In genomic region chr3:128605091-128606046, GRCh38 we compare ENCODE assay signal across 1 cellular context.
TF ChIP-seq lines count a peak whose summit lies in the region.

No MANE protein-coding gene starts in this region.

TF ChIP-seq in HepG2, 621 proteins besides CTCF, POLR2A, EP300 and RAD21 (continued from another document and continues in another):
- TF ChIP-seq, protein P1, sequence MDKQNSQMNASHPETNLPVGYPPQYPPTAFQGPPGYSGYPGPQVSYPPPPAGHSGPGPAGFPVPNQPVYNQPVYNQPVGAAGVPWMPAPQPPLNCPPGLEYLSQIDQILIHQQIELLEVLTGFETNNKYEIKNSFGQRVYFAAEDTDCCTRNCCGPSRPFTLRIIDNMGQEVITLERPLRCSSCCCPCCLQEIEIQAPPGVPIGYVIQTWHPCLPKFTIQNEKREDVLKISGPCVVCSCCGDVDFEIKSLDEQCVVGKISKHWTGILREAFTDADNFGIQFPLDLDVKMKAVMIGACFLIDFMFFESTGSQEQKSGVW (CRISPR knock-in tag; IDR thresholded peaks at IDR 0.05; ENCODE audit: borderline replicate concordance): no peak
- TF ChIP-seq ELF3 (CRISPR knock-in tag; IDR thresholded peaks at IDR 0.05): no peak
- TF ChIP-seq, protein P2, sequence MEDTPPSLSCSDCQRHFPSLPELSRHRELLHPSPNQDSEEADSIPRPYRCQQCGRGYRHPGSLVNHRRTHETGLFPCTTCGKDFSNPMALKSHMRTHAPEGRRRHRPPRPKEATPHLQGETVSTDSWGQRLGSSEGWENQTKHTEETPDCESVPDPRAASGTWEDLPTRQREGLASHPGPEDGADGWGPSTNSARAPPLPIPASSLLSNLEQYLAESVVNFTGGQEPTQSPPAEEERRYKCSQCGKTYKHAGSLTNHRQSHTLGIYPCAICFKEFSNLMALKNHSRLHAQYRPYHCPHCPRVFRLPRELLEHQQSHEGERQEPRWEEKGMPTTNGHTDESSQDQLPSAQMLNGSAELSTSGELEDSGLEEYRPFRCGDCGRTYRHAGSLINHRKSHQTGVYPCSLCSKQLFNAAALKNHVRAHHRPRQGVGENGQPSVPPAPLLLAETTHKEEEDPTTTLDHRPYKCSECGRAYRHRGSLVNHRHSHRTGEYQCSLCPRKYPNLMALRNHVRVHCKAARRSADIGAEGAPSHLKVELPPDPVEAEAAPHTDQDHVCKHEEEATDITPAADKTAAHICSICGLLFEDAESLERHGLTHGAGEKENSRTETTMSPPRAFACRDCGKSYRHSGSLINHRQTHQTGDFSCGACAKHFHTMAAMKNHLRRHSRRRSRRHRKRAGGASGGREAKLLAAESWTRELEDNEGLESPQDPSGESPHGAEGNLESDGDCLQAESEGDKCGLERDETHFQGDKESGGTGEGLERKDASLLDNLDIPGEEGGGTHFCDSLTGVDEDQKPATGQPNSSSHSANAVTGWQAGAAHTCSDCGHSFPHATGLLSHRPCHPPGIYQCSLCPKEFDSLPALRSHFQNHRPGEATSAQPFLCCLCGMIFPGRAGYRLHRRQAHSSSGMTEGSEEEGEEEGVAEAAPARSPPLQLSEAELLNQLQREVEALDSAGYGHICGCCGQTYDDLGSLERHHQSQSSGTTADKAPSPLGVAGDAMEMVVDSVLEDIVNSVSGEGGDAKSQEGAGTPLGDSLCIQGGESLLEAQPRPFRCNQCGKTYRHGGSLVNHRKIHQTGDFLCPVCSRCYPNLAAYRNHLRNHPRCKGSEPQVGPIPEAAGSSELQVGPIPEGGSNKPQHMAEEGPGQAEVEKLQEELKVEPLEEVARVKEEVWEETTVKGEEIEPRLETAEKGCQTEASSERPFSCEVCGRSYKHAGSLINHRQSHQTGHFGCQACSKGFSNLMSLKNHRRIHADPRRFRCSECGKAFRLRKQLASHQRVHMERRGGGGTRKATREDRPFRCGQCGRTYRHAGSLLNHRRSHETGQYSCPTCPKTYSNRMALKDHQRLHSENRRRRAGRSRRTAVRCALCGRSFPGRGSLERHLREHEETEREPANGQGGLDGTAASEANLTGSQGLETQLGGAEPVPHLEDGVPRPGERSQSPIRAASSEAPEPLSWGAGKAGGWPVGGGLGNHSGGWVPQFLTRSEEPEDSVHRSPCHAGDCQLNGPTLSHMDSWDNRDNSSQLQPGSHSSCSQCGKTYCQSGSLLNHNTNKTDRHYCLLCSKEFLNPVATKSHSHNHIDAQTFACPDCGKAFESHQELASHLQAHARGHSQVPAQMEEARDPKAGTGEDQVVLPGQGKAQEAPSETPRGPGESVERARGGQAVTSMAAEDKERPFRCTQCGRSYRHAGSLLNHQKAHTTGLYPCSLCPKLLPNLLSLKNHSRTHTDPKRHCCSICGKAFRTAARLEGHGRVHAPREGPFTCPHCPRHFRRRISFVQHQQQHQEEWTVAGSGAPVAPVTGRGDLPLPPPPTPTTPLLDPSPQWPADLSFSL (CRISPR knock-in tag; IDR thresholded peaks at IDR 0.05): no peak
- peak; percentile 72; the same call in 1 of the 2 replicates for TF ChIP-seq POGZ (CRISPR knock-in tag; IDR thresholded peaks at IDR 0.05)
- TF ChIP-seq, protein P3, sequence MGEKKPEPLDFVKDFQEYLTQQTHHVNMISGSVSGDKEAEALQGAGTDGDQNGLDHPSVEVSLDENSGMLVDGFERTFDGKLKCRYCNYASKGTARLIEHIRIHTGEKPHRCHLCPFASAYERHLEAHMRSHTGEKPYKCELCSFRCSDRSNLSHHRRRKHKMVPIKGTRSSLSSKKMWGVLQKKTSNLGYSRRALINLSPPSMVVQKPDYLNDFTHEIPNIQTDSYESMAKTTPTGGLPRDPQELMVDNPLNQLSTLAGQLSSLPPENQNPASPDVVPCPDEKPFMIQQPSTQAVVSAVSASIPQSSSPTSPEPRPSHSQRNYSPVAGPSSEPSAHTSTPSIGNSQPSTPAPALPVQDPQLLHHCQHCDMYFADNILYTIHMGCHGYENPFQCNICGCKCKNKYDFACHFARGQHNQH (CRISPR knock-in tag; IDR thresholded peaks at IDR 0.05): 0 out of 2 replicates have a peak, but pooled peaks have one; percentile 32
- no peak for TF ChIP-seq NFIB (CRISPR knock-in tag; IDR thresholded peaks at IDR 0.05; ENCODE audit: borderline replicate concordance)
- TF ChIP-seq, protein P4, sequence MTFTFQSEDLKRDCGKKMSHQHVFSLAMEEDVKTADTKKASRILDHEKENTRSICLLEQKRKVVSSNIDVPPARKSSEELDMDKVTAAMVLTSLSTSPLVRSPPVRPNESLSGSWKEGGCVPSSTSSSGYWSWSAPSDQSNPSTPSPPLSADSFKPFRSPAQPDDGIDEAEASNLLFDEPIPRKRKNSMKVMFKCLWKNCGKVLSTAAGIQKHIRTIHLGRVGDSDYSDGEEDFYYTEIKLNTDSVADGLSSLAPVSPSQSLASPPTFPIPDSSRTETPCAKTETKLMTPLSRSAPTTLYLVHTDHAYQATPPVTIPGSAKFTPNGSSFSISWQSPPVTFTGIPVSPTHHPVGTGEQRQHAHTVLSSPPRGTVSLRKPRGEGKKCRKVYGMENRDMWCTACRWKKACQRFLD (CRISPR knock-in tag; IDR thresholded peaks at IDR 0.05; ENCODE audit: borderline replicate concordance): 0 out of 2 replicates have a peak, but pooled peaks have one; percentile 10
- no peak for TF ChIP-seq THYN1 (CRISPR knock-in tag; IDR thresholded peaks at IDR 0.05; ENCODE audit: borderline replicate concordance, low read depth)
- peak; percentile 42; the same call in 1 of the 2 replicates for TF ChIP-seq RARA (CRISPR knock-in tag; IDR thresholded peaks at IDR 0.05)
- no peak for TF ChIP-seq PHF8 (CRISPR knock-in tag; IDR thresholded peaks at IDR 0.05)
- no peak for TF ChIP-seq ZNF709 (CRISPR knock-in tag; IDR thresholded peaks at IDR 0.05)
- no peak for TF ChIP-seq DR1 (CRISPR knock-in tag; IDR thresholded peaks at IDR 0.05)
- TF ChIP-seq ZNF761 (CRISPR knock-in tag; conservative IDR thresholded peaks at IDR 0.05): no peak
- no peak for TF ChIP-seq LCORL (IDR thresholded peaks at IDR 0.05)
- TF ChIP-seq LCORL (CRISPR knock-in tag; IDR thresholded peaks at IDR 0.05): peak; percentile 62; the same call in 1 of the 2 replicates
- peak; percentile 48 for TF ChIP-seq ZNF781 (CRISPR knock-in tag; IDR thresholded peaks at IDR 0.05; ENCODE audit: borderline replicate concordance, not compliant biosample characterization)
- no peak for TF ChIP-seq ZNF839 (CRISPR knock-in tag; IDR thresholded peaks at IDR 0.05; ENCODE audit: borderline replicate concordance)
- no peak for TF ChIP-seq ZNF17 (CRISPR knock-in tag; IDR thresholded peaks at IDR 0.05)
- no peak for TF ChIP-seq ZNF260 (CRISPR knock-in tag; IDR thresholded peaks at IDR 0.05; ENCODE audit: borderline replicate concordance, low read depth)
- TF ChIP-seq ZNF552 (CRISPR knock-in tag; IDR thresholded peaks at IDR 0.05; ENCODE audit: borderline replicate concordance): no peak
- TF ChIP-seq RBFOX2 (IDR thresholded peaks at IDR 0.05; ENCODE audit: low read depth, low read length): no peak
- TF ChIP-seq ZMAT3 (CRISPR knock-in tag; conservative IDR thresholded peaks at IDR 0.05): no peak
- TF ChIP-seq ZBTB38 (CRISPR knock-in tag; IDR thresholded peaks at IDR 0.05): no peak
- no peak for TF ChIP-seq BCL6 (CRISPR knock-in tag; IDR thresholded peaks at IDR 0.05)
- no peak for TF ChIP-seq DPF2 (CRISPR knock-in tag; IDR thresholded peaks at IDR 0.05; ENCODE audit: borderline replicate concordance, low read depth)
- TF ChIP-seq HMG20B (CRISPR knock-in tag; conservative IDR thresholded peaks at IDR 0.05): no peak
- no peak for TF ChIP-seq SIN3A (IDR thresholded peaks at IDR 0.05; ENCODE audit: borderline replicate concordance, low read depth, low read length)
- no peak for TF ChIP-seq ZSCAN30 (CRISPR knock-in tag; IDR thresholded peaks at IDR 0.05)
- 0 out of 2 replicates have a peak, but pooled peaks have one; percentile 34 for TF ChIP-seq ZNF331 (CRISPR knock-in tag; IDR thresholded peaks at IDR 0.05)
- 0 out of 2 replicates have a peak, but pooled peaks have one; percentile 39 for TF ChIP-seq YEATS4 (CRISPR knock-in tag; IDR thresholded peaks at IDR 0.05; ENCODE audit: borderline replicate concordance)
- no peak for TF ChIP-seq WIZ (CRISPR knock-in tag; IDR thresholded peaks at IDR 0.05)
- peak; percentile 73 for TF ChIP-seq MAX (IDR thresholded peaks at IDR 0.05)
- TF ChIP-seq GATAD1 (CRISPR knock-in tag; IDR thresholded peaks at IDR 0.05): no peak
- peak; percentile 69 for TF ChIP-seq PHF21A (CRISPR knock-in tag; IDR thresholded peaks at IDR 0.05)
- no peak for TF ChIP-seq CCAR2 (optimal IDR thresholded peaks at IDR 0.05; ENCODE audit: low read depth, low read length)
- no peak for TF ChIP-seq AHR (CRISPR knock-in tag; IDR thresholded peaks at IDR 0.05)
- TF ChIP-seq ZC3H13 (CRISPR knock-in tag; IDR thresholded peaks at IDR 0.05): no peak
- no peak for TF ChIP-seq ZNF30 (CRISPR knock-in tag; IDR thresholded peaks at IDR 0.05)
- TF ChIP-seq, protein P5, sequence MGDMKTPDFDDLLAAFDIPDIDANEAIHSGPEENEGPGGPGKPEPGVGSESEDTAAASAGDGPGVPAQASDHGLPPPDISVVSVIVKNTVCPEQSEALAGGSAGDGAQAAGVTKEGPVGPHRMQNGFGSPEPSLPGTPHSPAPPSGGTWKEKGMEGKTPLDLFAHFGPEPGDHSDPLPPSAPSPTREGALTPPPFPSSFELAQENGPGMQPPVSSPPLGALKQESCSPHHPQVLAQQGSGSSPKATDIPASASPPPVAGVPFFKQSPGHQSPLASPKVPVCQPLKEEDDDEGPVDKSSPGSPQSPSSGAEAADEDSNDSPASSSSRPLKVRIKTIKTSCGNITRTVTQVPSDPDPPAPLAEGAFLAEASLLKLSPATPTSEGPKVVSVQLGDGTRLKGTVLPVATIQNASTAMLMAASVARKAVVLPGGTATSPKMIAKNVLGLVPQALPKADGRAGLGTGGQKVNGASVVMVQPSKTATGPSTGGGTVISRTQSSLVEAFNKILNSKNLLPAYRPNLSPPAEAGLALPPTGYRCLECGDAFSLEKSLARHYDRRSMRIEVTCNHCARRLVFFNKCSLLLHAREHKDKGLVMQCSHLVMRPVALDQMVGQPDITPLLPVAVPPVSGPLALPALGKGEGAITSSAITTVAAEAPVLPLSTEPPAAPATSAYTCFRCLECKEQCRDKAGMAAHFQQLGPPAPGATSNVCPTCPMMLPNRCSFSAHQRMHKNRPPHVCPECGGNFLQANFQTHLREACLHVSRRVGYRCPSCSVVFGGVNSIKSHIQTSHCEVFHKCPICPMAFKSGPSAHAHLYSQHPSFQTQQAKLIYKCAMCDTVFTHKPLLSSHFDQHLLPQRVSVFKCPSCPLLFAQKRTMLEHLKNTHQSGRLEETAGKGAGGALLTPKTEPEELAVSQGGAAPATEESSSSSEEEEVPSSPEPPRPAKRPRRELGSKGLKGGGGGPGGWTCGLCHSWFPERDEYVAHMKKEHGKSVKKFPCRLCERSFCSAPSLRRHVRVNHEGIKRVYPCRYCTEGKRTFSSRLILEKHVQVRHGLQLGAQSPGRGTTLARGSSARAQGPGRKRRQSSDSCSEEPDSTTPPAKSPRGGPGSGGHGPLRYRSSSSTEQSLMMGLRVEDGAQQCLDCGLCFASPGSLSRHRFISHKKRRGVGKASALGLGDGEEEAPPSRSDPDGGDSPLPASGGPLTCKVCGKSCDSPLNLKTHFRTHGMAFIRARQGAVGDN (CRISPR knock-in tag; IDR thresholded peaks at IDR 0.05): peak; percentile 46
- TF ChIP-seq ZNF232 (CRISPR knock-in tag; IDR thresholded peaks at IDR 0.05; ENCODE audit: borderline replicate concordance): no peak
- no peak for TF ChIP-seq MIER2 (CRISPR knock-in tag; IDR thresholded peaks at IDR 0.05)
- TF ChIP-seq ZBTB7A (CRISPR knock-in tag; IDR thresholded peaks at IDR 0.05): no peak
- TF ChIP-seq ZNF720 (CRISPR knock-in tag; IDR thresholded peaks at IDR 0.05): no peak
- no peak for TF ChIP-seq HNRNPH1 (optimal IDR thresholded peaks at IDR 0.05; ENCODE audit: low read depth, low read length)
- peak; percentile 8; the same call in 1 of the 2 replicates for TF ChIP-seq GFI1 (CRISPR knock-in tag; IDR thresholded peaks at IDR 0.05; ENCODE audit: borderline replicate concordance)
- TF ChIP-seq SIX4 (CRISPR knock-in tag; IDR thresholded peaks at IDR 0.05): no peak
- no peak for TF ChIP-seq REXO4 (CRISPR knock-in tag; IDR thresholded peaks at IDR 0.05; ENCODE audit: borderline replicate concordance)
- no peak for TF ChIP-seq ZFP37 (CRISPR knock-in tag; IDR thresholded peaks at IDR 0.05; ENCODE audit: borderline replicate concordance)
- no peak for TF ChIP-seq ZNF850 (CRISPR knock-in tag; conservative IDR thresholded peaks at IDR 0.05)
- TF ChIP-seq HNRNPUL1 (IDR thresholded peaks at IDR 0.05; ENCODE audit: low read depth, low read length): no peak
- TF ChIP-seq ZNF569 (CRISPR knock-in tag; IDR thresholded peaks at IDR 0.05; ENCODE audit: borderline replicate concordance): no peak
- peak; percentile 62 for TF ChIP-seq ZNF574 (CRISPR knock-in tag; IDR thresholded peaks at IDR 0.05)
- no peak for TF ChIP-seq KLF15 (CRISPR knock-in tag; IDR thresholded peaks at IDR 0.05; ENCODE audit: borderline replicate concordance)
- TF ChIP-seq PITX1 (CRISPR knock-in tag; IDR thresholded peaks at IDR 0.05): peak; percentile 39; the same call in 1 of the 2 replicates
- no peak for TF ChIP-seq NR0B2 (CRISPR knock-in tag; IDR thresholded peaks at IDR 0.05)
- TF ChIP-seq FOXA3 (CRISPR knock-in tag; IDR thresholded peaks at IDR 0.05): no peak
- no peak for TF ChIP-seq SOX13 (IDR thresholded peaks at IDR 0.05)
- peak in 1 of 2 experiments; percentile 35; a peak in 1 of 4 replicates for TF ChIP-seq SOX13 (CRISPR knock-in tag; conservative IDR thresholded peaks at IDR 0.05 in 1 of 2, IDR thresholded peaks at IDR 0.05 in 1 of 2)
- peak; percentile 31; the same call in 1 of the 2 replicates for TF ChIP-seq ZNF792 (CRISPR knock-in tag; IDR thresholded peaks at IDR 0.05)
